8 cellular contexts compared by ENCODE assay signal in genomic region chr4:100935090-100935489, GRCh38.
DNase-seq lines count a peak whose midpoint lies in the region; ATAC-seq, FAIRE-seq and TF ChIP-seq lines count a peak whose summit lies in the region.

No MANE protein-coding gene starts in this region.

- no peaks in the 10 kb centered on the region for H3K9me3 ChIP-seq in pancreas

- intact Hi-C loops in pancreas (cut with DNase I) = no loop called here

- 56 to 71% methylated on average over 1 of the region's 1 CpG for WGBS in pancreas, 2 donors

- TF ChIP-seq CTCF in AG10803 (conservative IDR thresholded peaks at IDR 0.05; ENCODE audit: low read length) (peak; percentile 34; the same call in 1 of the 2 replicates), pancreas (IDR thresholded peaks at IDR 0.05) (no peak)

- no peaks in the 10 kb centered on the region for H3K4me1 ChIP-seq in pancreas

- ATAC-seq in GM19397 (IDR thresholded peaks at IDR 0.05; ENCODE audit: unreplicated experiment) (peak; percentile 51), HG03039 (IDR thresholded peaks at IDR 0.05; ENCODE audit: unreplicated experiment) (no peak), pancreas (no peak)

- no peak for FAIRE-seq in pancreas (lab: Jason Lieb, UNC)

- DNase-seq in AG10803 (ENCODE audit: low read depth) (no peak), RKO (ENCODE audit: low spot score) (peak; percentile 38), glomerular visceral epithelial cell (ENCODE audit: extremely low spot score) (peak; percentile 1), pancreas (no peak), NCI-H2081 treated with DMSO at 0.1 percent for 48 hours (lab: John Stamatoyannopoulos, UW) (no peak)
- DNase-seq in activated CD4-positive, alpha-beta T cell treated with anti-CD3 and anti-CD28 coated beads, Interleukin-2, amount 50 U/mL, for 4 hours = no peak

- no peaks in the 10 kb centered on the region for H3K27me3 ChIP-seq in pancreas

- no peak overlapping the region for H3K27ac ChIP-seq in pancreas

- H3K36me3 ChIP-seq in pancreas = no peaks in the 10 kb centered on the region

- no peak overlapping the region for H3K4me3 ChIP-seq in AG10803 (ENCODE audit: low read length)
- no peak overlapping the region for H3K4me3 ChIP-seq in pancreas

Comparison
In these comparisons a context has a peak if more than half of its experiments do, and no peak if none do; other contexts are left out.
1. DNase-seq: peak in RKO (single experiment) and glomerular visceral epithelial cell (single experiment); none in AG10803 (single experiment), activated CD4-positive, alpha-beta T cell treated with anti-CD3 and anti-CD28 coated beads, Interleukin-2, amount 50 U/mL, for 4 hours (0 of 2), pancreas (0 of 6) and NCI-H2081 treated with DMSO at 0.1 percent for 48 hours (single experiment).